In the genomic region with DNA sequence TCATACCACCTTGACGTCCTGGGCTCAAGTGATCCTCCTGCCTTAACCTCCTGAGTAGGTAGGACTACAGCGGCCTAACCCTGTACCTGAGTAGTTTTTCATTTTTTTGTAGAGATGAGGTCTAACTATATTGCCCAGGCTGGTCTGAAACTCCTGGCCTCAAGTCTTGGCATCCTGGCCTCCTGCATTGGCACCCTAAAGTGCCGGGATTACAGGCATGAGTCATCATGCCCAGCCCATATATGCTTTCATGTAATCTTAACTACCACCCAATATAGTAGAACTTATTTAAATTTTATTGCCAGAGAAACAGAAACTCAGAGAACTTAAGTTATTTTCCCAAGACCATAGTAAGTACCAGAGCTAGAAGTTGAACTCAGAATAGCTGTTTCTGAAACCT, we compare ENCODE assay signal across 27 cellular contexts. TPM values are rescaled to one million over a fixed set of nuclear protein-coding genes. Genes with fewer than 3 reads are reported as not detected.
"Had no signal": no experiment of that assay in that cellular context is flagged by ENCODE, and none has a peak within 500 bp of the region (broad histone marks: within the 10 kb centered on the region; RNA-seq: fewer than 3 reads in every experiment).

No MANE protein-coding gene starts in this region.

- DNase-seq: activated CD4-positive, alpha-beta memory T cell treated with anti-CD3 and anti-CD28 coated beads, Interleukin-2, amount 10 ng/mL, durations not matched to agents 7 days and 5 days; activated CD4-positive, alpha-beta T cell treated with anti-CD3 and anti-CD28 coated beads for 36 hours; activated CD4-positive, alpha-beta T cell treated with anti-CD3 and anti-CD28 coated beads, Interleukin-2, amount 50 U/mL, for 1 hour; activated naive CD4-positive, alpha-beta T cell treated with anti-CD3 and anti-CD28 coated beads, Interleukin-2, amount 50 U/mL, for 16 hours; activated naive CD8-positive, alpha-beta T cell treated with anti-CD3 and anti-CD28 coated beads, Interleukin-2, amount 10 ng/mL, durations not matched to agents 7 days and 5 days; activated T-cell treated with anti-CD3 and anti-CD28 coated beads for 4 hours; activated T-cell treated with anti-CD3 and anti-CD28 coated beads, Interleukin-2, amount 50 U/mL, for 48 hours; adrenal gland; anterior cingulate cortex; caudate nucleus; NCI-H1048; NCI-H1930; NCI-H2107; NCI-H2171 treated with DMSO at 0.1 percent for 48 hours; NCI-H226; NCI-H526 treated with DMSO at 0.1 percent for 48 hours; NCI-H82; OCI-M1; SHP77 treated with DMSO at 0.1 percent for 48 hours; T1000; WERI-Rb-1 had no signal

- ATAC-seq: activated CD4-positive, alpha-beta T cell treated with anti-CD3 and anti-CD28 coated beads for 36 hours; activated T-helper 17 cell treated with anti-CD3 and anti-CD28 coated beads, Interleukin-2, amount 50 U/mL, for 72 hours had no signal

- H3K27ac ChIP-seq: adrenal gland, KMS-11, WERI-Rb-1 had no signal

- FAIRE-seq: RCC 7860 had no signal

- H3K9me3 ChIP-seq: adrenal gland had no signal

- H3K4me2 ChIP-seq: KMS-11 had no signal

- H3K36me3 ChIP-seq: adrenal gland, WERI-Rb-1 had no signal

- H3K27me3 ChIP-seq: adrenal gland had no signal

- H3K9ac ChIP-seq: KMS-11 had no signal

- H3K4me3 ChIP-seq: adrenal gland had no signal

- H3K4me1 ChIP-seq: adrenal gland had no signal

RNA-seq across cellular contexts. Expression of gene AFM, which starts 27.1 kb away (rescaled TPM):
- total RNA-seq: activated CD4-positive, alpha-beta memory T cell treated with anti-CD3 and anti-CD28 coated beads, Interleukin-2, amount 10 ng/mL, durations not matched to agents 7 days and 5 days; activated CD4-positive, alpha-beta T cell treated with anti-CD3 and anti-CD28 coated beads for 36 hours; activated CD8-positive, alpha-beta memory T cell treated with anti-CD3 and anti-CD28 coated beads for 36 hours; activated naive CD8-positive, alpha-beta T cell treated with anti-CD3 and anti-CD28 coated beads, Interleukin-2, amount 10 ng/mL, durations not matched to agents 7 days and 5 days; activated T-helper 17 cell treated with anti-CD3 and anti-CD28 coated beads, Interleukin-2, amount 50 U/mL, for 72 hours; adrenal gland; NCI-H460; SK-MEL-5 had no signal
- polyA plus RNA-seq: adrenal gland had no signal
